Comparison of ENCODE assay signal across 13 cellular contexts in the genomic region with DNA sequence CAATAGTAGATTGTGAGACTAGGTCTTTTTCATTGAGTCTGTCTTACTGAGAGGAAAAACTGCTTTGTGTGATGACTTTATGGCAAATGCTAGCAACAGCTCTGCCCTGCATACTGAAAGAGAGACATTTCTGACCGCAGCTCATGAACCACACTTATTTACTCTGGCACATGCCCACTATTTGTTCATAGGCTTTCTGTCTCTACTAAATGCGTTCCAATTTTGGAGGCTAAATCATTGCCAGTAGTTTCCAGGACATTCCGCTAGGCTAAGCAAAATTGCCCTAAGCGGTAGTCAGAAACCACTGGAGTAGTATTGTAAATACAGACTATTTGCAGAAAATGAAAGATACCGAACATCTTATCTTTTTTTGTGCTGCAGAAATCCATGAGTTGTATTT. TPM values are rescaled to one million over a fixed set of nuclear protein-coding genes. Genes with fewer than 3 reads are reported as not detected.
A peak's percentile ranks its signal among the peaks of the same experiment; 100 is the strongest.
DNase-seq lines count a peak whose midpoint lies in the region; ATAC-seq and TF ChIP-seq lines count a peak whose summit lies in the region.
"Had no signal": no experiment of that assay in that cellular context is flagged by ENCODE, and none has a peak within 500 bp of the region (broad histone marks: within the 10 kb centered on the region; RNA-seq: fewer than 3 reads in every experiment).

No MANE protein-coding gene starts in this region.

- peak; percentile 66 for ATAC-seq in RWPE2 (ENCODE audit: low read depth)
- no peak for ATAC-seq in HG03378 (IDR thresholded peaks at IDR 0.05; ENCODE audit: unreplicated experiment)

- TF ChIP-seq CTCF in RWPE2 (IDR thresholded peaks at IDR 0.05; ENCODE audit: poor library complexity, severe bottlenecking) (no peak), fibroblast of pulmonary artery (IDR thresholded peaks at IDR 0.05; ENCODE audit: low read length, missing control alignments) (no peak), coronary artery (IDR thresholded peaks at IDR 0.05) (no peak)

- H3K9me3 ChIP-seq in RWPE2 (ENCODE audit: severe bottlenecking): no peaks in the 10 kb centered on the region
- H3K9me3 ChIP-seq: ascending aorta had no signal

- in situ Hi-C loops in G401 (cut with HindIII; ENCODE audit: low sequenced_read_pairs): no loop called here

- H3K4me3 ChIP-seq in RWPE2 (ENCODE audit: severe bottlenecking) (no peak overlapping the region), fibroblast of pulmonary artery (replicated peaks; ENCODE audit: low read depth, low read length) (no peak overlapping the region), coronary artery (no peak overlapping the region)
- H3K4me3 ChIP-seq: ascending aorta had no signal

- H3K27ac ChIP-seq in RWPE2 (ENCODE audit: poor library complexity, severe bottlenecking) (no peak overlapping the region), coronary artery (no peak overlapping the region)
- H3K27ac ChIP-seq: ascending aorta had no signal

- peak; percentile 74 for DNase-seq in HT1080 (ENCODE audit: low read depth)
- no peak for DNase-seq in RWPE2 (ENCODE audit: low spot score)
- peak; percentile 10 for DNase-seq in fibroblast of pulmonary artery (ENCODE audit: low read depth)
- peak; percentile 22 for DNase-seq in superior temporal gyrus (ENCODE audit: extremely low spot score)
- no peak for DNase-seq in G401 (ENCODE audit: low spot score)
- DNase-seq in activated CD4-positive, alpha-beta T cell treated with anti-CD3 and anti-CD28 coated beads for 1 hour: no peak
- no peak for DNase-seq in coronary artery (ENCODE audit: low spot score)
- DNase-seq: immature natural killer cell; NCI-H1417 treated with DMSO at 0.1 percent for 48 hours; stimulated activated CD4-positive, alpha-beta T cell treated with anti-CD3 and anti-CD28 coated beads, Interleukin-15, amount 100 ng/mL, for 24 hours had no signal

- H3K27me3 ChIP-seq in RWPE2 (ENCODE audit: insufficient read depth, poor library complexity, severe bottlenecking): peaks cover 11% of the 10 kb centered on the region
- H3K27me3 ChIP-seq: ascending aorta had no signal

- no peaks in the 10 kb centered on the region for H3K4me1 ChIP-seq in RWPE2 (ENCODE audit: insufficient read depth, poor library complexity, severe bottlenecking)

- H3K36me3 ChIP-seq in RWPE2 (ENCODE audit: low read depth): no peaks in the 10 kb centered on the region
- H3K36me3 ChIP-seq: ascending aorta had no signal

RNA-seq across cellular contexts. Expression of a gene that starts 55.6 kb away (rescaled TPM):
- 0.45 and 0.80 TPM in 2 replicates for total RNA-seq in HT1080 (2014; rRNA removed; shearing (Covaris generic))
- polyA plus RNA-seq in HT1080 (2015; cell fraction: cytosol; rRNA removed): 1.5 and 2.1 TPM in 2 replicates
- 4.2 and 6.5 TPM in 2 replicates for polyA plus RNA-seq in HT1080 (2015; cell fraction: nucleus; rRNA removed)
- not detected in 2 replicates for total RNA-seq in G401 (2014; rRNA removed; shearing (Covaris generic))
- total RNA-seq: ascending aorta, endothelial cell of umbilical vein had no signal
- polyA plus RNA-seq: endothelial cell of umbilical vein, immature natural killer cell had no signal

Comparison
In these comparisons a context has a peak if more than half of its experiments do, and no peak if none do; other contexts are left out.
1. DNase-seq: peak in HT1080 (single experiment), fibroblast of pulmonary artery (single experiment) and superior temporal gyrus (single experiment); none in RWPE2 (single experiment), G401 (single experiment), activated CD4-positive, alpha-beta T cell treated with anti-CD3 and anti-CD28 coated beads for 1 hour (single experiment) and coronary artery (single experiment).